Comparison of ENCODE assay signal across 11 cellular contexts in the genomic region with DNA sequence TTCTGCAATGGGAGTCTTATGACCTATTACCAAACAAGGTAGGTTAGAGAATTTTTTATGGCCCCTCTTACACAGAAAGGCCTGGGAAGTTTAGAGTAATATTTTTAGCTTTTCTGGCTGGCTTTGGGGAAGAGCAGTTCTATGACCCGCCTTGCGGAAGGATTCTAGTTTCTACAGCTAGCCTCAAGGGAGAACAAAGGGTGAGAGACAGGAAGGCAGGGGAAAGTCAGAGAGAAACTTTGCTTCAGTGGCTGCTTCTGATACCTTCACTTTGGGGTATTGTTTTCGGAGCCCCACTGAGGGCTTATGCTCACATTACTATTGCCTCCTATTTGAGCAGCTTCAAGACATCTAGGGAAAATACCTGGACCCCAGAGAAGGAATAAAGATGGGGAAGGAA.
A peak's percentile ranks its signal among the peaks of the same experiment; 100 is the strongest.
DNase-seq lines count a peak whose midpoint lies in the region; ATAC-seq and TF ChIP-seq lines count a peak whose summit lies in the region.
"Had no signal": no experiment of that assay in that cellular context is flagged by ENCODE, and none has a peak within 500 bp of the region (broad histone marks: within the 10 kb centered on the region; RNA-seq: fewer than 3 reads in every experiment).

No MANE protein-coding gene starts in this region.

- H3K4me3 ChIP-seq in esophagus squamous epithelium, result no peak overlapping the region
- H3K4me3 ChIP-seq: right lobe of liver had no signal

- no peak overlapping the region for H3K4me3 Mint-ChIP-seq in natural killer cell
- H3K4me3 Mint-ChIP-seq: CD4-positive, CD25-positive, alpha-beta regulatory T cell had no signal

- TF ChIP-seq CTCF in GM10266 (IDR thresholded peaks at IDR 0.05; ENCODE audit: control insufficient read depth, insufficient read depth, low read depth, missing control alignments), result no peak
- TF ChIP-seq CTCF in esophagus squamous epithelium (IDR thresholded peaks at IDR 0.05), result no peak
- no peak for TF ChIP-seq CTCF in natural killer cell (IDR thresholded peaks at IDR 0.05)

- H3K4me1 Mint-ChIP-seq in natural killer cell, result no peaks in the 10 kb centered on the region
- H3K4me1 Mint-ChIP-seq: CD4-positive, CD25-positive, alpha-beta regulatory T cell had no signal

- peak; percentile 95 for ATAC-seq in GM19328 (IDR thresholded peaks at IDR 0.05; ENCODE audit: unreplicated experiment)
- ATAC-seq in HG02763 (IDR thresholded peaks at IDR 0.05; ENCODE audit: unreplicated experiment), result peak; percentile 82
- ATAC-seq in HG03558 (IDR thresholded peaks at IDR 0.05; ENCODE audit: extremely low read depth, unreplicated experiment), result peak; percentile 80
- ATAC-seq in natural killer cell, result no peak
- ATAC-seq in left lobe of liver, result no peak
- ATAC-seq: right lobe of liver had no signal

- peaks cover 0 to 1% (median 0%) of the 10 kb centered on the region in 3 donors for H3K4me1 ChIP-seq in esophagus squamous epithelium
- H3K4me1 ChIP-seq: right lobe of liver had no signal

- no peak overlapping the region for H3K27ac Mint-ChIP-seq in natural killer cell
- H3K27ac Mint-ChIP-seq: CD4-positive, CD25-positive, alpha-beta regulatory T cell had no signal

- peaks cover 0 to 3% of the 10 kb centered on the region in 2 donors for H3K27me3 Mint-ChIP-seq in natural killer cell (ENCODE audit: low read depth in 2 of 2)

- H3K36me3 ChIP-seq in esophagus squamous epithelium, result no peaks in the 10 kb centered on the region
- H3K36me3 ChIP-seq: right lobe of liver had no signal

- TF ChIP-seq POLR2A in esophagus squamous epithelium (IDR thresholded peaks at IDR 0.05), result no peak

- 77 to 89% methylated on average over 3 of the region's 3 CpGs for WGBS in esophagus squamous epithelium, 2 donors

- intact Hi-C loops in esophagus squamous epithelium (cut with DNase I) (no loop called here), natural killer cell (cut with micrococcal nuclease) (no loop called here)

- peak; percentile 49 for DNase-seq in GM10266 (ENCODE audit: extremely low spot score)
- no peak for DNase-seq in SIG-M5 (lab: John Stamatoyannopoulos, UW)
- DNase-seq in esophagus squamous epithelium (lab: John Stamatoyannopoulos, UW), result no peak
- DNase-seq in natural killer cell, result no peak
- no peak for DNase-seq in left lobe of liver (ENCODE audit: low spot score)
- DNase-seq: CD4-positive, CD25-positive, alpha-beta regulatory T cell; NCI-H526; right lobe of liver had no signal

- H3K9me3 Mint-ChIP-seq in natural killer cell, result no peaks in the 10 kb centered on the region

- H3K9me3 ChIP-seq in esophagus squamous epithelium, result no peaks in the 10 kb centered on the region
- H3K9me3 ChIP-seq: right lobe of liver had no signal

- H3K36me3 Mint-ChIP-seq in natural killer cell, result no peaks in the 10 kb centered on the region
- H3K36me3 Mint-ChIP-seq: CD4-positive, CD25-positive, alpha-beta regulatory T cell had no signal

- no peaks in the 10 kb centered on the region for H3K27me3 ChIP-seq in esophagus squamous epithelium
- H3K27me3 ChIP-seq: right lobe of liver had no signal

- H3K27ac ChIP-seq in esophagus squamous epithelium, result no peak overlapping the region
- H3K27ac ChIP-seq: right lobe of liver had no signal

Comparison
In these comparisons a context has a peak if more than half of its experiments do, and no peak if none do; other contexts are left out.
1. ATAC-seq: peak in GM19328 (single experiment), HG02763 (single experiment) and HG03558 (single experiment); none in natural killer cell (0 of 3) and left lobe of liver (single experiment).